ENCODE assay signal across 8 cellular contexts in the genomic region with DNA sequence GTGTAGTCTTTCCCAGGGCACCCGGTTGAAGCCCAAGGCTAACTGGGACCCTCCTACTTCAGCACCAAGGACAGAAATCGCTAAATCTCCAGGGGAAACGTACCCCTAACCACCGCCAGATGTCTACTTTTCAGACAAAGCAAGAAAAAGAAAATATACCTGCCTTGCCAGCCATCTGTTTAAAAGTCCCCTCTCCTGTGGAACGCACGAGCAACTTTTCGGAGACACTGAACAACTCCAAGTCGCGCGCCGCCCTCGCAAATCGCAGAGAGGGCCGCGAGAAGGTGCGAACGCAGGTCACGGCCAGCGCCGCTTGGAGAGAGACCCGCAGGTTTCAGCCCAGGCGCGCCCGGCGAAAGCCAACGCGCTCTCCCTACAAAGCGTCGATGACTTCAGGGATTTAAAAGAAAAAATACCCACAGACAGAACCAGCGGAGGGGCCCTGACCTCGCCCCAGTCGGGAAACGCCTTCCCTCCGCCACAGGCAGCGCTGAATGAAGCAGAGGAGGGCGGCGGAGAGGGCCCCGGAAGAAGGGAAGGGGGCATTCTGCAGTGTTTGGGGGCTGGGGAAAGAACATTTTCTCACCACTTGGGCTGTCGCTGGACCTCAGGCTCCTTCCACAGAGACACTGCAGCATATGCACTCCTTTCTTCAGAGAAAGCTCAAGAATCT.
DNase-seq lines count a peak whose midpoint lies in the region; ATAC-seq, FAIRE-seq and TF ChIP-seq lines count a peak whose summit lies in the region.

No MANE protein-coding gene starts in this region.

- no peaks in the 10 kb centered on the region for H3K79me2 ChIP-seq in K562 (ENCODE audit: control insufficient read depth, insufficient read depth, low read length)
- no peaks in the 10 kb centered on the region for H3K79me2 ChIP-seq in HepG2 (ENCODE audit: insufficient read depth, low read length)

- no peak overlapping the region for H2AFZ ChIP-seq in K562 (ENCODE audit: low read depth, low read length)
- H2AFZ ChIP-seq in HepG2 (ENCODE audit: low read length), result no peak overlapping the region

- no peak overlapping the region for H3K9ac ChIP-seq in K562 (ENCODE audit: insufficient read depth in 1 of 2, low read depth in 2 of 2, low read length in 2 of 2)
- no peak overlapping the region for H3K9ac ChIP-seq in HepG2 (ENCODE audit: insufficient read depth, low read depth, low read length)

- CTCF ChIA-PET in K562 (lab: Yijun Ruan, JAX; ENCODE audit: low intra/inter-chr PET ratio), result interaction anchor here (0.6 kb wide), 1 partner anchor 326 kb away, joined by 4 read pairs; no protein-coding TSS in a partner anchor
- CTCF ChIA-PET in HepG2 (lab: Yijun Ruan, JAX; ENCODE audit: low intra/inter-chr PET ratio, low total read pairs), result no interaction called here

- no peak for TF ChIP-seq CTCF in heart left ventricle (IDR thresholded peaks at IDR 0.05)
- no peak for TF ChIP-seq CTCF in K562 (IDR thresholded peaks at IDR 0.05 in 2 of 3, conservative IDR thresholded peaks at IDR 0.05 in 1 of 3; ENCODE audit: insufficient read depth in 2 of 3, low read depth in 1 of 3, low read length in 3 of 3)
- no peak for TF ChIP-seq CTCF in HepG2 (CRISPR knock-in tag; IDR thresholded peaks at IDR 0.05)

- H3K27me3 ChIP-seq in heart left ventricle (peaks cover 0 to 30% (median 0%) of the 10 kb centered on the region in 9 donors), K562 (ENCODE audit: control insufficient read depth in 2 of 2, insufficient read depth in 2 of 2, low read length in 2 of 2) (no peaks in the 10 kb centered on the region), HepG2 (ENCODE audit: control insufficient read depth in 1 of 2, insufficient read depth in 2 of 2, low read length in 2 of 2) (no peaks in the 10 kb centered on the region)

- ATAC-seq in heart left ventricle, result no peak
- no peak for ATAC-seq in K562
- no peak for ATAC-seq in HepG2
- ATAC-seq in GM21390 (IDR thresholded peaks at IDR 0.05; ENCODE audit: unreplicated experiment), result no peak
- ATAC-seq in GM18498 (IDR thresholded peaks at IDR 0.05; ENCODE audit: unreplicated experiment), result no peak

- H3K9me3 ChIP-seq in heart left ventricle (peaks cover 0 to 8% (median 0%) of the 10 kb centered on the region in 12 donors), K562 (replicated peaks; ENCODE audit: control insufficient read depth, insufficient read depth, low read depth, low read length) (0 out of 2 replicates have a peak, but pooled peaks cover 2% of the 10 kb centered on the region), HepG2 (ENCODE audit: low read length) (no peaks in the 10 kb centered on the region)

- TF ChIP-seq EP300 in K562 (IDR thresholded peaks at IDR 0.05; ENCODE audit: low read length) (no peak), HepG2 (IDR thresholded peaks at IDR 0.05; ENCODE audit: low read depth in 2 of 2, low read length in 2 of 2) (no peak), HepG2 (CRISPR knock-in tag; IDR thresholded peaks at IDR 0.05; ENCODE audit: borderline replicate concordance) (no peak)

- H4K20me1 ChIP-seq in K562 (replicated peaks; ENCODE audit: control insufficient read depth, insufficient read depth, low read length) (no peaks in the 10 kb centered on the region), HepG2 (ENCODE audit: insufficient read depth, low read length) (no peaks in the 10 kb centered on the region)

- POLR2A ChIA-PET in K562 (lab: Yijun Ruan, JAX), result no interaction called here
- POLR2A ChIA-PET in HepG2 (lab: Yijun Ruan, JAX), result no interaction called here

- in situ Hi-C loops in K562 (cut with MboI), result no loop called here
- in situ Hi-C loops in HepG2 (cut with HindIII; ENCODE audit: extremely low pct_ligation_motif_present, low pct_unique_long_range_greater_than_20kb), result no loop called here

- no TSS peak for BruUV-seq in K562 (replicated peaks; lab: Mats Ljungman, UMichigan)
- BruUV-seq in HepG2 (replicated peaks; lab: Mats Ljungman, UMichigan), result no TSS peak

- 27 to 33% (median 32%) methylated on average over 37 to 39 of the region's 39 CpGs for WGBS in heart left ventricle, 4 donors
- 23% methylated on average over 39 of the region's 39 CpGs for WGBS in K562 (ENCODE audit: insufficient coverage, low coverage, missing lambda C conversion rate)
- 74% methylated on average over 39 of the region's 39 CpGs for WGBS in HepG2 (ENCODE audit: low lambda C conversion rate)

- no peaks in the 10 kb centered on the region for H3K9me1 ChIP-seq in K562 (ENCODE audit: control insufficient read depth, insufficient read depth, low read length)

- H3K4me3 ChIP-seq in heart left ventricle, result peak overlapping the region; percentile 22 to 64 (median 56)
- H3K4me3 ChIP-seq in K562, result no peak overlapping the region
- H3K4me3 ChIP-seq in HepG2 (replicated peaks in 1 of 3; ENCODE audit: insufficient read depth in 1 of 3, low read depth in 2 of 3, low read length in 3 of 3), result no peak overlapping the region

- intact Hi-C loops in heart left ventricle (cut with DNase I), result no loop called here
- intact Hi-C loops in cardiac septum (cut with DNase I), result loop anchor here (2.0 kb wide), 1 partner anchor 31 kb away; no protein-coding TSS in a partner anchor
- intact Hi-C loops in K562 (cut with micrococcal nuclease), result no loop called here
- intact Hi-C loops in HepG2 (cut with micrococcal nuclease; ENCODE audit: unreplicated experiment), result no loop called here

- H3K36me3 ChIP-seq in heart left ventricle (no peaks in the 10 kb centered on the region), K562 (ENCODE audit: control insufficient read depth, insufficient read depth, low read length) (no peaks in the 10 kb centered on the region), HepG2 (replicated peaks in 1 of 2; ENCODE audit: control insufficient read depth in 1 of 2, insufficient read depth in 2 of 2, low read length in 2 of 2) (no peaks in the 10 kb centered on the region)

- H3K4me2 ChIP-seq in K562 (ENCODE audit: insufficient read depth, low read length), result no peak overlapping the region
- H3K4me2 ChIP-seq in HepG2 (ENCODE audit: low read depth, low read length), result no peak overlapping the region

- FAIRE-seq in K562 (lab: Jason Lieb, UNC) (no peak), HepG2 (lab: Jason Lieb, UNC) (no peak)

- H3K27ac ChIP-seq in heart left ventricle, result peak overlapping the region in 6 of 12 donors; percentile 45 to 76 (median 68)
- H3K27ac ChIP-seq in K562 (ENCODE audit: extremely low read depth, low read depth, low read length), result no peak overlapping the region
- no peak overlapping the region for H3K27ac ChIP-seq in HepG2 (ENCODE audit: extremely low read length, insufficient read depth, low read length)

- DNase-seq in heart left ventricle, result peak in 1 of 5 donors; percentile 50
- DNase-seq in cardiac septum (ENCODE audit: low spot score), result no peak
- peak; percentile 2 to 13 (median 8) for DNase-seq in K562 (ENCODE audit: extremely low read depth in 1 of 4, low spot score in 3 of 4)
- DNase-seq in HepG2 (ENCODE audit: low spot score), result no peak
- DNase-seq in stimulated activated CD4-positive, alpha-beta T cell treated with anti-CD3 and anti-CD28 coated beads, Interleukin-4, amount 100 ng/mL, for 4 hours, result no peak
- DNase-seq in stimulated activated naive CD4-positive, alpha-beta T cell treated with Interleukin-2 at 50 U/mL for 16 hours (lab: John Stamatoyannopoulos, UW), result no peak

- no peak for TF ChIP-seq POLR2A in heart left ventricle (IDR thresholded peaks at IDR 0.05)
- no peak for TF ChIP-seq POLR2A in K562 (conservative IDR thresholded peaks at IDR 0.05)
- no peak for TF ChIP-seq POLR2A in HepG2 (IDR thresholded peaks at IDR 0.05; ENCODE audit: insufficient read depth in 1 of 2, low read depth in 2 of 2, low read length in 2 of 2)

- TF ChIP-seq RAD21 in K562 (CRISPR knock-in tag; conservative IDR thresholded peaks at IDR 0.05 in 1 of 2, IDR thresholded peaks at IDR 0.05 in 1 of 2) (no peak), HepG2 (CRISPR knock-in tag; IDR thresholded peaks at IDR 0.05) (no peak)

- peaks cover 0 to 51% (median 21%) of the 10 kb centered on the region in 12 donors for H3K4me1 ChIP-seq in heart left ventricle
- no peaks in the 10 kb centered on the region for H3K4me1 ChIP-seq in K562 (replicated peaks in 1 of 2; ENCODE audit: control insufficient read depth in 2 of 2, insufficient read depth in 2 of 2, low read length in 2 of 2)
- H3K4me1 ChIP-seq in HepG2 (ENCODE audit: insufficient read depth, low read length), result no peaks in the 10 kb centered on the region

TF ChIP-seq in K562, 482 proteins besides CTCF, POLR2A, EP300 and RAD21:
- TF ChIP-seq NFIX (CRISPR knock-in tag; IDR thresholded peaks at IDR 0.05; ENCODE audit: low read depth) (no peak), BRD4 (IDR thresholded peaks at IDR 0.05) (no peak), ETS2 (tag; IDR thresholded peaks at IDR 0.05; ENCODE audit: borderline replicate concordance, poor library complexity, severe bottlenecking) (no peak), NCOA2 (IDR thresholded peaks at IDR 0.05; ENCODE audit: partially characterized antibody in 2 of 2) (no peak), MCM5 (IDR thresholded peaks at IDR 0.05; ENCODE audit: low read depth) (no peak), MYBL2 (IDR thresholded peaks at IDR 0.05; ENCODE audit: low read depth) (no peak), MYBL2 (CRISPR knock-in tag; IDR thresholded peaks at IDR 0.05; ENCODE audit: borderline replicate concordance) (no peak), ZNF197 (CRISPR knock-in tag; IDR thresholded peaks at IDR 0.05; ENCODE audit: low read depth) (no peak)

TF ChIP-seq in HepG2, 621 proteins besides CTCF, POLR2A, EP300 and RAD21 (continues in another document):
- peak; percentile 22; the same call in 1 of the 2 replicates for TF ChIP-seq EHMT2 (IDR thresholded peaks at IDR 0.05; ENCODE audit: borderline replicate concordance, low read depth, low read length)

Comparison
In these comparisons a context has a peak if more than half of its experiments do, and no peak if none do; other contexts are left out.
1. DNase-seq: peak in K562 (4 of 4); none in cardiac septum (single experiment), HepG2 (single experiment), stimulated activated CD4-positive, alpha-beta T cell treated with anti-CD3 and anti-CD28 coated beads, Interleukin-4, amount 100 ng/mL, for 4 hours (0 of 2) and stimulated activated naive CD4-positive, alpha-beta T cell treated with Interleukin-2 at 50 U/mL for 16 hours (single experiment).
2. H3K4me3 ChIP-seq: peak in heart left ventricle (12 of 12); none in K562 (single experiment) and HepG2 (0 of 3).